In the genomic region with DNA sequence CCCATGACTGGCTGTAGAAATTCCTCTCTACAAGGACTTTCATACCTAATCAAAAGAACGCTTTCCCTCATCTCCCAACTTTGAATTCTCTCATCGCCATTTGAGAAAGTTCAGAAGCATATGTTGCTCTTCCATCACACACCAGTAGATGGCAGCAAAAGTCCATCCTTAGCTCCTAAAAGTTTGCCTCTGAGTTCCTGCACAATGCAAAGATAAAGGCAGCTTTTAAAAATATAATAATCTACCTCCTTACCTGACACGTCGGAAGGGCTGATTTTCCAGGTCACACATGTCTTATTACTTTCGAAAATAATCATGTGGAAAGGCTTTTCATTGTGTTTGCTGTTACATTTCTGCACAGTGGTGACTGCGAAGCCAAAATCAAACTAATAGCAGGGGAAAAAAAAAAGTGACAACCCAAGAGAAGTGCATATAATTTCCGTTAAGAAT, we compare ENCODE assay signal across 8 cellular contexts.
DNase-seq lines count a peak whose midpoint lies in the region; ATAC-seq and TF ChIP-seq lines count a peak whose summit lies in the region.

No MANE protein-coding gene starts in this region.

- H3K9me3 Mint-ChIP-seq in activated naive CD8-positive, alpha-beta T cell treated with anti-CD3 and anti-CD28 coated beads, Interleukin-2, amount 50 U/mL, for 24 hours = no peaks in the 10 kb centered on the region

- H3K27me3 ChIP-seq in right atrium auricular region = no peaks in the 10 kb centered on the region
- H3K27me3 ChIP-seq in gastrocnemius medialis = peaks cover 0 to 2% (median 0%) of the 10 kb centered on the region in 3 donors

- peak; percentile 74 for TF ChIP-seq CTCF in GM13976 (IDR thresholded peaks at IDR 0.05; ENCODE audit: borderline replicate concordance, control extremely low read depth, extremely low read depth, insufficient read depth, missing control alignments)
- TF ChIP-seq CTCF in right atrium auricular region (IDR thresholded peaks at IDR 0.05) = peak; percentile 85 to 89
- peak; percentile 46 to 80 (median 63) for TF ChIP-seq CTCF in gastrocnemius medialis (IDR thresholded peaks at IDR 0.05 in 4 of 5, conservative IDR thresholded peaks at IDR 0.05 in 1 of 5)

- peaks cover 5% of the 10 kb centered on the region for H3K27me3 Mint-ChIP-seq in activated naive CD8-positive, alpha-beta T cell treated with anti-CD3 and anti-CD28 coated beads, Interleukin-2, amount 50 U/mL, for 24 hours

- H3K9me3 ChIP-seq in right atrium auricular region (no peaks in the 10 kb centered on the region), gastrocnemius medialis (no peaks in the 10 kb centered on the region)

- H3K36me3 Mint-ChIP-seq in activated naive CD8-positive, alpha-beta T cell treated with anti-CD3 and anti-CD28 coated beads, Interleukin-2, amount 50 U/mL, for 24 hours (ENCODE audit: low read depth) = no peaks in the 10 kb centered on the region

- H3K4me1 Mint-ChIP-seq in activated naive CD8-positive, alpha-beta T cell treated with anti-CD3 and anti-CD28 coated beads, Interleukin-2, amount 50 U/mL, for 24 hours = no peaks in the 10 kb centered on the region

- H3K27ac ChIP-seq in right atrium auricular region = no peak overlapping the region
- H3K27ac ChIP-seq in gastrocnemius medialis = no peak overlapping the region

- intact Hi-C loops in gastrocnemius medialis (cut with DNase I; ENCODE audit: low total_unique reads) = no loop called here

- H3K4me3 ChIP-seq in right atrium auricular region (no peak overlapping the region), gastrocnemius medialis (no peak overlapping the region)

- in situ Hi-C loops in GM13976 (cut with MboI; ENCODE audit: low sequenced_read_pairs, unreplicated experiment) (no loop called here), gastrocnemius medialis (cut with MboI; ENCODE audit: low sequenced_read_pairs in 4 of 4) (no loop called here)

- H3K27ac Mint-ChIP-seq in activated naive CD8-positive, alpha-beta T cell treated with anti-CD3 and anti-CD28 coated beads, Interleukin-2, amount 50 U/mL, for 24 hours = no peak overlapping the region

- peak; percentile 57 for ATAC-seq in HG03060 (IDR thresholded peaks at IDR 0.05; ENCODE audit: low read depth, unreplicated experiment)
- ATAC-seq in activated naive CD8-positive, alpha-beta T cell treated with anti-CD3 and anti-CD28 coated beads, Interleukin-2, amount 50 U/mL, for 24 hours = no peak
- no peak for ATAC-seq in gastrocnemius medialis
- ATAC-seq in GM19452 (IDR thresholded peaks at IDR 0.05; ENCODE audit: unreplicated experiment) = no peak

- no peak overlapping the region for H3K4me3 Mint-ChIP-seq in activated naive CD8-positive, alpha-beta T cell treated with anti-CD3 and anti-CD28 coated beads, Interleukin-2, amount 50 U/mL, for 24 hours

- H3K4me1 ChIP-seq in right atrium auricular region (no peaks in the 10 kb centered on the region), gastrocnemius medialis (no peaks in the 10 kb centered on the region)

- H3K36me3 ChIP-seq in right atrium auricular region (no peaks in the 10 kb centered on the region), gastrocnemius medialis (no peaks in the 10 kb centered on the region)

- peak; percentile 39 to 57 for DNase-seq in AML-193 (lab: John Stamatoyannopoulos, UW)
- DNase-seq in GM13976 (ENCODE audit: low spot score) = peak; percentile 23
- DNase-seq in NCI-H748 treated with DMSO at 0.1 percent for 48 hours (lab: John Stamatoyannopoulos, UW) = peak; percentile 62
- peak; percentile 42 for DNase-seq in activated naive CD8-positive, alpha-beta T cell treated with anti-CD3 and anti-CD28 coated beads, Interleukin-2, amount 50 U/mL, for 24 hours
- DNase-seq in right atrium auricular region (ENCODE audit: low spot score) = peak; percentile 63
- no peak for DNase-seq in gastrocnemius medialis

- TF ChIP-seq POLR2A in gastrocnemius medialis (IDR thresholded peaks at IDR 0.05) = no peak

Comparison
In these comparisons a context has a peak if more than half of its experiments do, and no peak if none do; other contexts are left out.
1. DNase-seq: peak in AML-193 (2 of 2), GM13976 (single experiment), NCI-H748 treated with DMSO at 0.1 percent for 48 hours (single experiment), activated naive CD8-positive, alpha-beta T cell treated with anti-CD3 and anti-CD28 coated beads, Interleukin-2, amount 50 U/mL, for 24 hours (single experiment) and right atrium auricular region (single experiment); none in gastrocnemius medialis (0 of 2).
2. Peak in every context shown above with its lines, with median percentiles within 50 percentile points of each other: CTCF ChIP-seq.